Comparison of ENCODE assay signal across 8 cellular contexts in the genomic region with DNA sequence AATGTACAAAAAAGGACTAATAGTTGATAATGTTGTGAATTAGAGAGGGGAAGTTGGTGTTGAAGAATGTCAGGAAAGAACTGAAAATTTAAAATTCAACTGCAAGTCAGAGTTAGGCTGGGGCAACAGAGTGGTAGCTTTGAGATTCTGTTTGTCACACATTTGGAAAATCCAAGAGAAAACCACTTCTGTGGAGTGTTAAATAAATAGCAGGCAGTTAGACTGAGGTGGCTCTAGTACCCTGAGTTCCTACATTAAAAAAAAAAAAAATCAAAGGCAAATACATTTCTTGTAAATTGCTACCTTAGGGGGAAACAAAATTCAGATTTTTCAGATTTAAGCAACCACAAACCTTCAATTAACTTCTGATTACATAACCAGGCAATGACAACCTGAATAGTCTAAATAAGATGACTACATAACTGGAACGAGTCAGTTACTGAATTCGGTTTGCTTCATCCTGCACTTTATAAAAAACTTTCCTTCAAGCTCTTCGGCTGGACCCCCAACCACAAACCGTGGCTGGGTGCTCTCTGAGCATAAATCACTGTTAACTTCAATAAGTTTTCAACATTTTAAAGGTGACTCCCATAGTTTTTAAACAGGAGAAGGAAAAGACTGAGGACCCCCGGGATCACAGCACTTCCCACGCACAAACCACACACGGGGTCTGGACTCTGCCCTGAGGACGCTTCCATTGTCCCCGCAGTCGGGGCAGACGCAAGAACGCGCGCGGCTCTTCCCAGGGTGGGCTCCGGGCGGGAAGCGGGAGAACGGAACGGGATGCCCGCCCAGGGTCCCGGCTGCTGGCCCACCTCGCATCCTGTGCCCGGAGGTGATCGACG. TPM values are rescaled to one million over a fixed set of nuclear protein-coding genes. Genes with fewer than 3 reads are reported as not detected.
DNase-seq lines count a peak whose midpoint lies in the region; ATAC-seq and TF ChIP-seq lines count a peak whose summit lies in the region.

No MANE protein-coding gene starts in this region.

- H3K36me3 Mint-ChIP-seq in nephron progenitor cell (ENCODE audit: low read depth) = peaks cover 58% of the 10 kb centered on the region

- H3K9me3 ChIP-seq in PC-9 (ENCODE audit: insufficient read depth, low read depth) = peaks cover 20% of the 10 kb centered on the region; the same call in 1 of the 2 replicates

- H3K4me3 ChIP-seq in PC-9 (peak overlapping the region; percentile 72), epithelial cell of esophagus (ENCODE audit: low read length) (peak overlapping the region; percentile 87)

- H3K27me3 Mint-ChIP-seq in nephron progenitor cell (ENCODE audit: low read depth, poor library complexity) = peaks cover 3% of the 10 kb centered on the region

- H3K9me2 ChIP-seq in PC-9 (ENCODE audit: insufficient read depth) = no peaks in the 10 kb centered on the region

- H2AFZ ChIP-seq in PC-9 = peak overlapping the region; percentile 97

- H4K20me1 ChIP-seq in PC-9 (ENCODE audit: insufficient read depth) = no peaks in the 10 kb centered on the region

- H3K4me1 ChIP-seq in PC-9 (replicated peaks; ENCODE audit: insufficient read depth) = peaks cover 8% of the 10 kb centered on the region

- intact Hi-C loops in PC-9 (cut with micrococcal nuclease; ENCODE audit: unreplicated experiment) = loop anchor here (1.0 kb wide), 1 partner anchor 14 kb away; no protein-coding TSS in a partner anchor

- POLR2A ChIA-PET in PC-9 (lab: Charles Lee; ENCODE audit: unreplicated experiment) = interaction anchor here (0.6 to 1.6 kb wide), 2 partner anchors 14 to 179 kb away, joined by 4 to 12 read pairs; no protein-coding TSS in a partner anchor

- CTCF ChIA-PET in PC-9 (lab: Charles Lee) = no interaction called here

- H3K4me2 ChIP-seq in PC-9 = peak overlapping the region; percentile 88

- peaks cover 62% of the 10 kb centered on the region for H3K9me3 Mint-ChIP-seq in nephron progenitor cell

- no peaks in the 10 kb centered on the region for H3K27me3 ChIP-seq in PC-9 (ENCODE audit: insufficient read depth, low read depth)

- H3K79me2 ChIP-seq in PC-9 (ENCODE audit: low read depth) = no peaks in the 10 kb centered on the region

- H3F3A ChIP-seq in PC-9 (ENCODE audit: insufficient read depth, low read depth) = peaks cover 7% of the 10 kb centered on the region; the same call in 1 of the 2 replicates

- H3K36me3 ChIP-seq in PC-9 (ENCODE audit: low read depth) = no peaks in the 10 kb centered on the region

- peak overlapping the region; percentile 94 for H3K4me3 Mint-ChIP-seq in nephron progenitor cell

- peak overlapping the region; percentile 44; the same call in 1 of the 2 replicates for H3K27ac ChIP-seq in PC-9

- ATAC-seq in GM18517 (IDR thresholded peaks at IDR 0.05; ENCODE audit: unreplicated experiment) = peak; percentile 20
- no peak for ATAC-seq in HG02610 (IDR thresholded peaks at IDR 0.05; ENCODE audit: unreplicated experiment)

- H3K27ac Mint-ChIP-seq in nephron progenitor cell = peak overlapping the region; percentile 75

- TF ChIP-seq CTCF in PC-9 (conservative IDR thresholded peaks at IDR 0.05) (no peak), epithelial cell of esophagus (IDR thresholded peaks at IDR 0.05; ENCODE audit: insufficient read depth, low read depth, low read length, missing control alignments) (no peak), nephron progenitor cell (IDR thresholded peaks at IDR 0.05) (no peak)

- peaks cover 20% of the 10 kb centered on the region for H3K4me1 Mint-ChIP-seq in nephron progenitor cell

- DNase-seq in PC-9 = no peak
- peak; percentile 7 for DNase-seq in epithelial cell of esophagus (ENCODE audit: low read depth)
- DNase-seq in nephron progenitor cell = no peak
- no peak for DNase-seq in T1000 (lab: John Stamatoyannopoulos, UW)
- DNase-seq in KG1 (lab: John Stamatoyannopoulos, UW) = no peak
- no peak for DNase-seq in SIG-M5 treated with dmso at 0.1 percent for 504 hours (lab: John Stamatoyannopoulos, UW; ENCODE audit: unreplicated experiment)

- no TSS peak for BruUV-seq in PC-9 (replicated peaks; lab: Mats Ljungman, UMichigan)

RNA-seq across cellular contexts. Expression of gene ZNF682, which starts 0.7 kb away (rescaled TPM):
- total RNA-seq in PC-9 (2021) = 3.9 and 4.7 TPM in 2 replicates

RNA-seq across cellular contexts. Expression of gene ZNF90, which starts 39.2 kb away (rescaled TPM):
- 3.7 and 4.2 TPM in 2 replicates for total RNA-seq in PC-9 (2021)
